In the genomic region with DNA sequence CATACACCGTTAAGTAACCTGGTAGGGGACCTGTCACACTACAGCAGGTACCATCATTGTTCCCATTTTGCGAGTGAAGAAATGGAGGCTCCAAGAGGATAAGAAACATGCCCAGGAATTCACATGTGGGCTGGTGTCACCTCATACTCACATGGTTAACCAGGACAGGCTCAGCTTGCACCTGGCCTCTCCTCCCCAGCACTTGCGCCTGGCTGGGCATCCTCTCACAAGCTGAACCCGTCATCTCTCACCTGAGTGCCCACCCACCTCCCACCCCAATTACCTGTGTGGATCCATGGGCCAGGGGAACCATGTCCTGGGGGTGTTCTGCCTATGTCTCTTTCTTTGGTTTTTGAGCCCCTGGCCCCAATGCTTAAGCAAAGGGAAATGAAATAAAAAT, we compare ENCODE assay signal across 33 cellular contexts. TPM values are rescaled to one million over a fixed set of nuclear protein-coding genes. Genes with fewer than 3 reads are reported as not detected.
"Had no signal": no experiment of that assay in that cellular context is flagged by ENCODE, and none has a peak within 500 bp of the region (broad histone marks: within the 10 kb centered on the region; RNA-seq: fewer than 3 reads in every experiment).

No MANE protein-coding gene starts in this region.

- H3K9me3 ChIP-seq: MG63, SJSA1, SK-N-SH had no signal

- H3K27me3 ChIP-seq: brain microvascular endothelial cell, MG63, Peyer's patch, SJSA1 had no signal

- H3K36me3 ChIP-seq: MG63 had no signal

- H3K4me1 ChIP-seq: Peyer's patch, SJSA1 had no signal

- H3K27ac ChIP-seq: brain microvascular endothelial cell, Peyer's patch, SJSA1 had no signal

- H3K4me2 ChIP-seq: SK-N-SH had no signal

- DNase-seq: activated CD4-positive, alpha-beta memory T cell treated with anti-CD3 and anti-CD28 coated beads for 36 hours; activated CD4-positive, alpha-beta T cell treated with anti-CD3 and anti-CD28 coated beads for 36 hours; activated CD4-positive, alpha-beta T cell treated with anti-CD3 and anti-CD28 coated beads, Interleukin-2, amount 10 ng/mL, durations not matched to agents 7 days and 5 days; activated CD8-positive, alpha-beta memory T cell treated with anti-CD3 and anti-CD28 coated beads, Interleukin-2, amount 50 U/mL, for 4 hours; activated gamma-delta T cell treated with Interleukin-2 at 50 U/mL for 16 hours; activated naive CD4-positive, alpha-beta T cell treated with anti-CD3 and anti-CD28 coated beads for 36 hours; activated naive CD8-positive, alpha-beta T cell treated with anti-CD3 and anti-CD28 coated beads for 36 hours; activated T-cell treated with anti-CD3 and anti-CD28 coated beads for 4 hours; activated T-cell treated with anti-CD3 and anti-CD28 coated beads, Interleukin-2, amount 50 U/mL, for 4 hours; amniotic stem cell; aorta; brain microvascular endothelial cell; Karpas-422; KBM-7; MG63; NCI-H1048; NCI-H1105 treated with DMSO at 0.1 percent for 48 hours; NCI-H1436; NCI-H1694 treated with DMSO at 0.1 percent for 48 hours; NCI-H2029; NCI-H2171; NCI-H510A; NCI-H526; NCI-H748 treated with DMSO at 0.1 percent for 48 hours; NK-92 treated with Interleukin-12 subunit alpha and Interleukin-12 subunit beta, amount 100 ng/mL, for 24 hours; PC-3; Peyer's patch; RPMI8226; SHP77 treated with DMSO at 0.1 percent for 48 hours; SK-N-SH had no signal

- FAIRE-seq: TTC549 had no signal

- H3K4me3 ChIP-seq: MG63, Peyer's patch, SJSA1 had no signal

- H3K9ac ChIP-seq: SK-N-SH had no signal

- ATAC-seq: activated CD4-positive, alpha-beta T cell treated with anti-CD3 and anti-CD28 coated beads for 36 hours; activated T-cell treated with anti-CD3 and anti-CD28 coated beads, Interleukin-2, amount 50 U/mL, for 4 hours; PC-3 had no signal

RNA-seq across cellular contexts. Expression of a gene that starts 1.5 kb away (rescaled TPM):
- total RNA-seq: activated CD4-positive, alpha-beta memory T cell treated with anti-CD3 and anti-CD28 coated beads for 36 hours; activated CD4-positive, alpha-beta T cell treated with anti-CD3 and anti-CD28 coated beads for 36 hours; activated CD4-positive, alpha-beta T cell treated with anti-CD3 and anti-CD28 coated beads, Interleukin-2, amount 10 ng/mL, durations not matched to agents 7 days and 5 days; activated naive CD4-positive, alpha-beta T cell treated with anti-CD3 and anti-CD28 coated beads for 36 hours; activated naive CD8-positive, alpha-beta T cell treated with anti-CD3 and anti-CD28 coated beads for 36 hours; activated T-helper 1 cell treated with anti-CD3 and anti-CD28 coated beads, Interleukin-12 subunit alpha, Interleukin-12 subunit beta, Interleukin-2, Interleukin-4 antibody, amounts not matched to agents 30 ng/mL and 10 ng/mL and 1 ng/mL, durations not matched to agents 14 hours and 24 hours and 36 hours; aorta; PC-3; Peyer's patch; SJSA1 had no signal
- polyA plus RNA-seq: SK-N-SH had no signal

RNA-seq across cellular contexts. Expression of a gene that starts 10.3 kb away (rescaled TPM):
- total RNA-seq: activated CD4-positive, alpha-beta memory T cell treated with anti-CD3 and anti-CD28 coated beads for 36 hours; activated CD4-positive, alpha-beta T cell treated with anti-CD3 and anti-CD28 coated beads for 36 hours; activated CD4-positive, alpha-beta T cell treated with anti-CD3 and anti-CD28 coated beads, Interleukin-2, amount 10 ng/mL, durations not matched to agents 7 days and 5 days; activated naive CD4-positive, alpha-beta T cell treated with anti-CD3 and anti-CD28 coated beads for 36 hours; activated naive CD8-positive, alpha-beta T cell treated with anti-CD3 and anti-CD28 coated beads for 36 hours; activated T-helper 1 cell treated with anti-CD3 and anti-CD28 coated beads, Interleukin-12 subunit alpha, Interleukin-12 subunit beta, Interleukin-2, Interleukin-4 antibody, amounts not matched to agents 30 ng/mL and 10 ng/mL and 1 ng/mL, durations not matched to agents 14 hours and 24 hours and 36 hours; aorta; SJSA1 had no signal
- polyA plus RNA-seq: SK-N-SH had no signal
